4 cellular contexts compared by ENCODE assay signal in the genomic region with DNA sequence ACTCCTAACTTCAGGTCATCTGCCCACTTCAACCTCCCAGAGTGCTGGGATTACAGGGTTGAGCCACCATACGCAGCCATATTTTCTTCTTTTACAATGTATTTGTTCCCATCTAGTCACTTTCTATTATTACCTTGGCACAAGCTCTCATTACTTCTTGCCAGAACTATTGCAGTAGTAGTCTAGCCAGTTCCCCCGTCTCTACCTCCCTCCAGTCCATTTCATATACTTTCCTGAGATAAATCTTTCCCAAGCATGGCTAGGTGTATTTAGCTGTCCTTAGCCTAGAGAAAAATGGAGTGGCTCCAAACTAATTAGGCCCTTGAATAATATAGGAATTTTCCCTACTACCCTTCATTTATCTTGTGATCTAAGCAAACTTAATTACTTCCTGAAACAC.
"Had no signal": no experiment of that assay in that cellular context is flagged by ENCODE, and none has a peak within 500 bp of the region (broad histone marks: within the 10 kb centered on the region; RNA-seq: fewer than 3 reads in every experiment).

No MANE protein-coding gene starts in this region.

- H3K4me3 ChIP-seq: GM23338 had no signal

- ATAC-seq: GM23338 had no signal

- H3K27ac Mint-ChIP-seq: GM23338 had no signal

- H3K4me3 Mint-ChIP-seq: GM23338, H9 had no signal

- H3K4me1 Mint-ChIP-seq: GM23338 had no signal

- DNase-seq: H9, HCEC 1CT, IMR-90 had no signal

- H3K9me3 Mint-ChIP-seq: GM23338, H9 had no signal
